23 cellular contexts compared by ENCODE assay signal in genomic region chr5:115428676-115429075, GRCh38.
A peak's percentile ranks its signal among the peaks of the same experiment; 100 is the strongest.
DNase-seq lines count a peak whose midpoint lies in the region; ATAC-seq and TF ChIP-seq lines count a peak whose summit lies in the region.
"Had no signal": no experiment of that assay in that cellular context is flagged by ENCODE, and none has a peak within 500 bp of the region (broad histone marks: within the 10 kb centered on the region; RNA-seq: fewer than 3 reads in every experiment).

No MANE protein-coding gene starts in this region.

- H3K18ac ChIP-seq in IMR-90 (ENCODE audit: low read depth, low read length) = no peak overlapping the region

- H3K27me3 ChIP-seq in IMR-90 (ENCODE audit: control insufficient read depth, insufficient read depth, low read length) = no peaks in the 10 kb centered on the region
- H3K27me3 ChIP-seq in PC-3 (ENCODE audit: low read length) = no peaks in the 10 kb centered on the region
- no peaks in the 10 kb centered on the region for H3K27me3 ChIP-seq in colonic mucosa
- H3K27me3 ChIP-seq in tibial artery = no peaks in the 10 kb centered on the region
- H3K27me3 ChIP-seq: MG63 had no signal

- 100% methylated on average over 1 of the region's 2 CpGs; no CpG with 5 or more reads in 1 of the 2 experiments for WGBS in IMR-90 (ENCODE audit: extremely low coverage in 2 of 2, insufficient read length in 1 of 2), 2 experiments

- CTCF ChIA-PET in IMR-90 (lab: Yijun Ruan, JAX) = interaction anchor here (0.5 to 0.9 kb wide), 2 partner anchors 112 to 340 kb away, joined by 3 read pairs; no protein-coding TSS in a partner anchor
- CTCF ChIA-PET in PC-3 (lab: Charles Lee) = no interaction called here

- no TSS peak for BruUV-seq in IMR-90 (replicated peaks; lab: Mats Ljungman, UMichigan)
- BruUV-seq in PC-3 (replicated peaks; lab: Mats Ljungman, UMichigan) = no TSS peak

- in situ Hi-C loops in IMR-90 (cut with MboI; ENCODE audit: low sequenced_read_pairs) = no loop called here

- H3K23ac ChIP-seq in IMR-90 (ENCODE audit: low read depth, low read length) = no peak overlapping the region

- H4K20me1 ChIP-seq in IMR-90 (ENCODE audit: insufficient read depth, low read length) = no peaks in the 10 kb centered on the region
- H4K20me1 ChIP-seq in PC-3 (ENCODE audit: low read length) = no peaks in the 10 kb centered on the region

- no peaks in the 10 kb centered on the region for H3K79me1 ChIP-seq in IMR-90 (ENCODE audit: low read depth in 1 of 2, low read length in 2 of 2)

- no peak overlapping the region for H2BK15ac ChIP-seq in IMR-90 (ENCODE audit: low read depth, low read length)

- no peak overlapping the region for H4K5ac ChIP-seq in IMR-90 (ENCODE audit: low read depth, low read length)

- no peak for TF ChIP-seq CTCF in IMR-90 (conservative IDR thresholded peaks at IDR 0.05; ENCODE audit: low read depth, low read length)
- TF ChIP-seq CTCF in PC-3 (conservative IDR thresholded peaks at IDR 0.05; ENCODE audit: low read depth, low read length) = no peak
- TF ChIP-seq CTCF in colonic mucosa (IDR thresholded peaks at IDR 0.05) = no peak
- no peak for TF ChIP-seq CTCF in tibial artery (IDR thresholded peaks at IDR 0.05)

- TF ChIP-seq RAD21 in IMR-90 (IDR thresholded peaks at IDR 0.05; ENCODE audit: low read length) = no peak

- no peak for DNase-seq in IMR-90
- DNase-seq in PC-3 = no peak
- DNase-seq in colonic mucosa = no peak
- no peak for DNase-seq in tibial artery
- no peak for DNase-seq in LoVo (ENCODE audit: low spot score)
- DNase-seq in GM19238 (ENCODE audit: insufficient read length, low spot score) = no peak
- DNase-seq: CD8-positive, alpha-beta memory T cell; DMS 273 treated with DMSO at 0.1 percent for 48 hours; DND-41; GM23248; H7; KBM-7; MG63; NCI-H1105 treated with DMSO at 0.1 percent for 48 hours; NCI-H146; NCI-H1930; NCI-H2107; NCI-H446 treated with DMSO at 0.1 percent for 48 hours; NCI-H526 treated with DMSO at 0.1 percent for 48 hours had no signal

- H3K9me2 ChIP-seq in PC-3 (replicated peaks; ENCODE audit: low read length) = no peaks in the 10 kb centered on the region

- no peak overlapping the region for H2AFZ ChIP-seq in IMR-90 (replicated peaks; ENCODE audit: low read length, poor library complexity)
- H2AFZ ChIP-seq in PC-3 (ENCODE audit: low read length) = 0 out of 2 replicates have a peak overlapping the region, but pooled peaks have one; percentile 3
- H2AFZ ChIP-seq: GM23248 had no signal

- H2BK5ac ChIP-seq in IMR-90 (ENCODE audit: low read depth, low read length, poor library complexity, severe bottlenecking) = no peak overlapping the region

- dilution Hi-C loops in IMR-90 (cut with HindIII; ENCODE audit: low sequenced_read_pairs, unreplicated experiment) = no loop called here

- H3K9me3 Mint-ChIP-seq in stimulated activated memory B cell treated with anti-CD40 and anti-IgM and Interleukin-4, amounts not matched to agents 10 μg/mL and 1 μg/mL and 100 μg/mL, for 72 hours = no peaks in the 10 kb centered on the region
- H3K9me3 Mint-ChIP-seq: CD8-positive, alpha-beta memory T cell had no signal

- H3K4me1 ChIP-seq in IMR-90 (ENCODE audit: control insufficient read depth, insufficient read depth, low read length) (peaks cover 8% of the 10 kb centered on the region), PC-3 (ENCODE audit: insufficient read depth, low read length) (peaks cover 68% of the 10 kb centered on the region), colonic mucosa (no peaks in the 10 kb centered on the region), tibial artery (peaks cover 0 to 66% (median 30%) of the 10 kb centered on the region in 4 donors)

- H3K4me2 ChIP-seq in IMR-90 (ENCODE audit: low read depth, low read length) (no peak overlapping the region), PC-3 (ENCODE audit: low read length) (peak overlapping the region; percentile 78)

- no peak overlapping the region for H4K91ac ChIP-seq in IMR-90 (ENCODE audit: insufficient read depth, low read depth, low read length)

- no peak overlapping the region for H3K4me3 ChIP-seq in IMR-90 (ENCODE audit: insufficient read depth, low read depth, low read length)
- H3K4me3 ChIP-seq in PC-3 (ENCODE audit: low read length) = no peak overlapping the region
- no peak overlapping the region for H3K4me3 ChIP-seq in colonic mucosa
- H3K4me3 ChIP-seq in tibial artery = no peak overlapping the region
- H3K4me3 ChIP-seq: GM23248, MG63 had no signal

- no peak overlapping the region for H2AK9ac ChIP-seq in IMR-90 (replicated peaks; ENCODE audit: low read depth, low read length, poor library complexity)

- no peaks in the 10 kb centered on the region for H3K36me3 Mint-ChIP-seq in stimulated activated memory B cell treated with anti-CD40 and anti-IgM and Interleukin-4, amounts not matched to agents 10 μg/mL and 1 μg/mL and 100 μg/mL, for 72 hours
- H3K36me3 Mint-ChIP-seq: CD14-positive monocyte; CD8-positive, alpha-beta memory T cell had no signal

- H3K14ac ChIP-seq in IMR-90 (replicated peaks; ENCODE audit: low read depth, low read length) = no peak overlapping the region

- POLR2A ChIA-PET in IMR-90 (lab: Charles Lee; ENCODE audit: unreplicated experiment) = no interaction called here
- POLR2A ChIA-PET in PC-3 (lab: Charles Lee; ENCODE audit: unreplicated experiment) = no interaction called here

- intact Hi-C loops in IMR-90 (cut with micrococcal nuclease) = loop anchor here (5.0 kb wide), 1 partner anchor 114 kb away; the partner anchor contains the start of gene FEM1C
- intact Hi-C loops in PC-3 (cut with micrococcal nuclease) = loop anchor here (1.0 to 5.0 kb wide), 10 partner anchors 8 to 158 kb away; partner anchors contain the start of gene FEM1C
- intact Hi-C loops in colonic mucosa (cut with DNase I) = no loop called here
- intact Hi-C loops in tibial artery (cut with DNase I; ENCODE audit: low total_unique reads) = no loop called here

- TF ChIP-seq POLR2A in IMR-90 (IDR thresholded peaks at IDR 0.05; ENCODE audit: low read depth, low read length) = no peak

- H3K27ac ChIP-seq in IMR-90 (ENCODE audit: insufficient read depth, low read length) (no peak overlapping the region), PC-3 (ENCODE audit: low read length) (peak overlapping the region; percentile 96), colonic mucosa (peak overlapping the region; percentile 28), tibial artery (peak overlapping the region; percentile 33 to 68)
- H3K27ac ChIP-seq: GM23248 had no signal

- H2BK20ac ChIP-seq in IMR-90 (ENCODE audit: low read depth, low read length) = no peak overlapping the region

- H3K4ac ChIP-seq in IMR-90 (ENCODE audit: low read depth, low read length) = no peak overlapping the region

- no peak overlapping the region for H2BK120ac ChIP-seq in IMR-90 (ENCODE audit: low read depth, low read length)

- no peak overlapping the region for H4K8ac ChIP-seq in IMR-90 (ENCODE audit: low read depth in 2 of 2, low read length in 2 of 2)

- H3K4me1 Mint-ChIP-seq in stimulated activated memory B cell treated with anti-CD40 and anti-IgM and Interleukin-4, amounts not matched to agents 10 μg/mL and 1 μg/mL and 100 μg/mL, for 72 hours = peaks cover 4% of the 10 kb centered on the region
- H3K4me1 Mint-ChIP-seq: CD14-positive monocyte; CD8-positive, alpha-beta memory T cell had no signal

- no peaks in the 10 kb centered on the region for H3K27me3 Mint-ChIP-seq in stimulated activated memory B cell treated with anti-CD40 and anti-IgM and Interleukin-4, amounts not matched to agents 10 μg/mL and 1 μg/mL and 100 μg/mL, for 72 hours
- H3K27me3 Mint-ChIP-seq: B cell had no signal

- 0 out of 2 replicates have a peak overlapping the region, but pooled peaks have one; percentile 71 for H2AK5ac ChIP-seq in IMR-90 (ENCODE audit: low read depth, low read length)

- no peak overlapping the region for H3K4me3 Mint-ChIP-seq in stimulated activated memory B cell treated with anti-CD40 and anti-IgM and Interleukin-4, amounts not matched to agents 10 μg/mL and 1 μg/mL and 100 μg/mL, for 72 hours
- H3K4me3 Mint-ChIP-seq: B cell; CD14-positive monocyte; CD8-positive, alpha-beta memory T cell had no signal

- H3K9me3 ChIP-seq in IMR-90 (ENCODE audit: control insufficient read depth, insufficient read depth, low read length) = no peaks in the 10 kb centered on the region
- no peaks in the 10 kb centered on the region for H3K9me3 ChIP-seq in PC-3 (ENCODE audit: low read length)
- no peaks in the 10 kb centered on the region for H3K9me3 ChIP-seq in colonic mucosa
- H3K9me3 ChIP-seq in tibial artery = no peaks in the 10 kb centered on the region
- H3K9me3 ChIP-seq: MG63 had no signal

- ATAC-seq in IMR-90 (ENCODE audit: low read depth) = no peak
- peak; percentile 1 for ATAC-seq in PC-3
- ATAC-seq in stimulated activated memory B cell treated with anti-CD40 and anti-IgM and Interleukin-4, amounts not matched to agents 10 μg/mL and 1 μg/mL and 100 μg/mL, for 72 hours = no peak
- ATAC-seq: SK-N-SH treated with all-trans-retinoic acid at 6 μM for 48 hours had no signal

- H3K36me3 ChIP-seq in IMR-90 (ENCODE audit: control insufficient read depth, insufficient read depth, low read length) = no peaks in the 10 kb centered on the region
- no peaks in the 10 kb centered on the region for H3K36me3 ChIP-seq in PC-3 (ENCODE audit: low read depth, low read length)
- no peaks in the 10 kb centered on the region for H3K36me3 ChIP-seq in colonic mucosa
- H3K36me3 ChIP-seq in tibial artery = no peaks in the 10 kb centered on the region
- H3K36me3 ChIP-seq: MG63 had no signal

- H3K79me2 ChIP-seq in PC-3 (ENCODE audit: low read length) = no peaks in the 10 kb centered on the region

- H3K9ac ChIP-seq in IMR-90 (ENCODE audit: low read depth, low read length) (no peak overlapping the region), PC-3 (ENCODE audit: low read length) (peak overlapping the region; percentile 45), colonic mucosa (ENCODE audit: low read depth in 2 of 2, low read length in 2 of 2) (no peak overlapping the region)
- H3K9ac ChIP-seq: GM23248 had no signal

- H3F3A ChIP-seq in PC-3 (ENCODE audit: low read length, unreplicated experiment) = peaks cover 15% of the 10 kb centered on the region

- H3K56ac ChIP-seq in IMR-90 (ENCODE audit: extremely low read depth, insufficient read depth, low read length) = no peak overlapping the region

- peaks cover 11% of the 10 kb centered on the region; the same call in 1 of the 2 replicates for H3K9me1 ChIP-seq in IMR-90 (ENCODE audit: insufficient read depth, low read length)

- H3K27ac Mint-ChIP-seq in stimulated activated memory B cell treated with anti-CD40 and anti-IgM and Interleukin-4, amounts not matched to agents 10 μg/mL and 1 μg/mL and 100 μg/mL, for 72 hours = no peak overlapping the region
- H3K27ac Mint-ChIP-seq: B cell; CD8-positive, alpha-beta memory T cell had no signal

TF ChIP-seq in IMR-90, 13 proteins besides CTCF, POLR2A, EP300 and RAD21 (continues in another document):
- TF ChIP-seq SMC3 (IDR thresholded peaks at IDR 0.05; ENCODE audit: low read depth, low read length) = no peak

Comparison
In these comparisons a context has a peak if more than half of its experiments do, and no peak if none do; other contexts are left out.
1. intact Hi-C loops: an anchor here in IMR-90 (5.0 kb wide) and PC-3 (1.0 to 5.0 kb wide); none called in colonic mucosa and tibial artery.